In genomic region chr2:217016829-217017228, GRCh38 we compare ENCODE assay signal across 17 cellular contexts.
DNase-seq lines count a peak whose midpoint lies in the region; ATAC-seq and TF ChIP-seq lines count a peak whose summit lies in the region.
"Had no signal": no experiment of that assay in that cellular context is flagged by ENCODE, and none has a peak within 500 bp of the region (broad histone marks: within the 10 kb centered on the region; RNA-seq: fewer than 3 reads in every experiment).

No MANE protein-coding gene starts in this region.

- H3K4me3 ChIP-seq in right atrium auricular region, result no peak overlapping the region
- no peak overlapping the region for H3K4me3 ChIP-seq in esophagus muscularis mucosa
- no peak overlapping the region for H3K4me3 ChIP-seq in upper lobe of right lung
- H3K4me3 ChIP-seq in suprapubic skin, result no peak overlapping the region

- peak; percentile 76 for ATAC-seq in Right ventricle myocardium inferior
- ATAC-seq in upper lobe of right lung, result no peak

- H3K9me3 ChIP-seq in right atrium auricular region (peaks cover 0 to 7% of the 10 kb centered on the region in 2 donors), esophagus muscularis mucosa (no peaks in the 10 kb centered on the region), upper lobe of right lung (no peaks in the 10 kb centered on the region), suprapubic skin (no peaks in the 10 kb centered on the region)

- no peak for DNase-seq in Right ventricle myocardium inferior (ENCODE audit: missing footprints)
- DNase-seq in right atrium auricular region (ENCODE audit: low spot score), result no peak
- DNase-seq in esophagus muscularis mucosa (ENCODE audit: extremely low spot score), result peak; percentile 88
- DNase-seq in mucosa of gallbladder (ENCODE audit: low spot score), result peak; percentile 41
- no peak for DNase-seq in upper lobe of right lung
- no peak for DNase-seq in DMS79 (lab: John Stamatoyannopoulos, UW)
- DNase-seq in SKM-1 treated with dmso at 0.1 percent for 144 hours (lab: John Stamatoyannopoulos, UW; ENCODE audit: unreplicated experiment), result no peak
- DNase-seq in suprapubic skin (ENCODE audit: low spot score in 2 of 2), result no peak
- DNase-seq: CD8-positive, alpha-beta memory T cell; HFFc6; KG1; NCI-H1105 treated with DMSO at 0.1 percent for 48 hours; NCI-H1694; NCI-H2081 treated with DMSO at 0.1 percent for 48 hours; NCI-H748 treated with DMSO at 0.1 percent for 48 hours; NK-92 treated with Interleukin-12 subunit alpha and Interleukin-12 subunit beta, amount 100 ng/mL, for 24 hours; SHP77 treated with DMSO at 0.1 percent for 48 hours had no signal

- intact Hi-C loops in Right ventricle myocardium inferior (cut with DNase I) (no loop called here), esophagus muscularis mucosa (cut with DNase I) (no loop called here), upper lobe of right lung (cut with DNase I) (no loop called here)

- H3K27me3 ChIP-seq in right atrium auricular region (no peaks in the 10 kb centered on the region), esophagus muscularis mucosa (no peaks in the 10 kb centered on the region), upper lobe of right lung (no peaks in the 10 kb centered on the region), suprapubic skin (no peaks in the 10 kb centered on the region)

- TF ChIP-seq EP300 in esophagus muscularis mucosa (IDR thresholded peaks at IDR 0.05) (no peak), suprapubic skin (IDR thresholded peaks at IDR 0.05) (no peak)

- no peak overlapping the region for H3K27ac ChIP-seq in right atrium auricular region
- no peak overlapping the region for H3K27ac ChIP-seq in esophagus muscularis mucosa (replicated peaks in 1 of 4)
- no peak overlapping the region for H3K27ac ChIP-seq in upper lobe of right lung
- H3K27ac ChIP-seq in suprapubic skin, result no peak overlapping the region

- H3K4me1 ChIP-seq in right atrium auricular region (no peaks in the 10 kb centered on the region), esophagus muscularis mucosa (no peaks in the 10 kb centered on the region), upper lobe of right lung (no peaks in the 10 kb centered on the region), suprapubic skin (no peaks in the 10 kb centered on the region)

- H3K36me3 ChIP-seq in right atrium auricular region, result no peaks in the 10 kb centered on the region
- no peaks in the 10 kb centered on the region for H3K36me3 ChIP-seq in esophagus muscularis mucosa
- no peaks in the 10 kb centered on the region for H3K36me3 ChIP-seq in upper lobe of right lung
- H3K36me3 ChIP-seq in suprapubic skin, result no peaks in the 10 kb centered on the region

- 67% methylated on average over 4 of the region's 4 CpGs for WGBS in esophagus muscularis mucosa
- 59% methylated on average over 4 of the region's 4 CpGs for WGBS in suprapubic skin

- TF ChIP-seq POLR2A in esophagus muscularis mucosa (IDR thresholded peaks at IDR 0.05; ENCODE audit: low read depth), result no peak
- no peak for TF ChIP-seq POLR2A in suprapubic skin (IDR thresholded peaks at IDR 0.05)

- TF ChIP-seq CTCF in right atrium auricular region (IDR thresholded peaks at IDR 0.05) (no peak), esophagus muscularis mucosa (IDR thresholded peaks at IDR 0.05) (no peak), upper lobe of right lung (IDR thresholded peaks at IDR 0.05) (no peak), suprapubic skin (IDR thresholded peaks at IDR 0.05) (no peak)

Comparison
In these comparisons a context has a peak if more than half of its experiments do, and no peak if none do; other contexts are left out.
1. DNase-seq: peak in esophagus muscularis mucosa (single experiment) and mucosa of gallbladder (single experiment); none in Right ventricle myocardium inferior (single experiment), right atrium auricular region (single experiment), upper lobe of right lung (single experiment), DMS79 (single experiment), SKM-1 treated with dmso at 0.1 percent for 144 hours (single experiment) and suprapubic skin (0 of 2).